In the genomic region with DNA sequence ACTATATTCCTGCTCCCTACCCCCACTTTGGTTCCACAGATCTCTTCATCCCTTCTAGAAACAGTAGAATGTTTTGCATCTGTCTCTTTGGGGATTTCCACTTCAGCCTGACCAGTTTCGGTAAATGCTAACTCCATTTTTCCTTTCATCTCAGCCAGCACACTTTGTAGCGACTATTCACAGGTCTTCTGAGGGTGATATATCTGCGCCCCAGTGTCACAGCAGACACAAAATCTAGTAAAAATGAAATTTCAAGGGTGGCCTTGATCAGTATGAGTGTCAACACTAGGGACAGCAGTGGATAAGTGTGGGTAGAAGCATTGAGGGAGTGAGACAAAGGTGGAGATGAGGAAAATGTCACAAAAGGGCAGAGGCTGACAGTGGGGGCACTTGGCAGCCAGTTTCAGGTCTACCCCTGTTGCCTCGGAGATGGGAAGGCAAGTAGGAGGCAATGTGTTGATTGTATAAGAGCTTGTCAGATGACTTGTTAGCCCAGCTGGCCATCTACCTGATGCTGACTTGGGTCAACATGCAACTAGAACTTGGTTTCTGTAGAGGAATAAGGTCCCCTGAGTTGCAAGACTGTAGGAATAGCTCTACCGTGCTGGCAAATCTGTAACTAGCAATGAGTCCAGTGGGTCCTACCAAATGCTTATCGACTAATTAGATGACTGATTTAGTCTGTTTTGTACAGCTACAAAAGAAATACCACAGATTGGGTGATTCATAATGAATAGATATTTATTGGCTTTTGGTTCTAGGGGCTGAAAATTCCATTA, we compare ENCODE assay signal across 8 cellular contexts.
DNase-seq lines count a peak whose midpoint lies in the region; ATAC-seq and FAIRE-seq lines count a peak whose summit lies in the region.

No MANE protein-coding gene starts in this region.

- peak; percentile 34 for ATAC-seq in HG03066 (IDR thresholded peaks at IDR 0.05; ENCODE audit: low read depth, unreplicated experiment)
- ATAC-seq in activated T-helper 17 cell treated with anti-CD3 and anti-CD28 coated beads, Interleukin-2, amount 50 U/mL, for 72 hours (replicated peaks): peak; percentile 78
- peak; percentile 74 for ATAC-seq in stimulated activated naive CD8-positive, alpha-beta T cell treated with anti-CD3 and anti-CD28 coated beads, Interleukin-15, amount 100 ng/mL, for 72 hours
- no peak for ATAC-seq in left lobe of liver

- peak overlapping the region; percentile 59 for H3K4me3 Mint-ChIP-seq in activated T-helper 17 cell treated with anti-CD3 and anti-CD28 coated beads, Interleukin-2, amount 50 U/mL, for 72 hours
- H3K4me3 Mint-ChIP-seq in stimulated activated naive CD8-positive, alpha-beta T cell treated with anti-CD3 and anti-CD28 coated beads, Interleukin-15, amount 100 ng/mL, for 72 hours: peak overlapping the region; percentile 63 to 82

- no peaks in the 10 kb centered on the region for H3K36me3 Mint-ChIP-seq in activated T-helper 17 cell treated with anti-CD3 and anti-CD28 coated beads, Interleukin-2, amount 50 U/mL, for 72 hours (ENCODE audit: low read depth)

- H3K27me3 Mint-ChIP-seq in activated T-helper 17 cell treated with anti-CD3 and anti-CD28 coated beads, Interleukin-2, amount 50 U/mL, for 72 hours: no peaks in the 10 kb centered on the region
- H3K27me3 Mint-ChIP-seq in stimulated activated naive CD8-positive, alpha-beta T cell treated with anti-CD3 and anti-CD28 coated beads, Interleukin-15, amount 100 ng/mL, for 72 hours: no peaks in the 10 kb centered on the region

- peaks cover 40% of the 10 kb centered on the region for H3K4me1 Mint-ChIP-seq in activated T-helper 17 cell treated with anti-CD3 and anti-CD28 coated beads, Interleukin-2, amount 50 U/mL, for 72 hours
- H3K4me1 Mint-ChIP-seq in stimulated activated naive CD8-positive, alpha-beta T cell treated with anti-CD3 and anti-CD28 coated beads, Interleukin-15, amount 100 ng/mL, for 72 hours: peaks cover 76% of the 10 kb centered on the region

- no peaks in the 10 kb centered on the region for H3K9me3 Mint-ChIP-seq in activated T-helper 17 cell treated with anti-CD3 and anti-CD28 coated beads, Interleukin-2, amount 50 U/mL, for 72 hours
- H3K9me3 Mint-ChIP-seq in stimulated activated naive CD8-positive, alpha-beta T cell treated with anti-CD3 and anti-CD28 coated beads, Interleukin-15, amount 100 ng/mL, for 72 hours: peaks cover 6 to 8% of the 10 kb centered on the region in 2 donors

- peak overlapping the region; percentile 87 for H3K27ac Mint-ChIP-seq in activated T-helper 17 cell treated with anti-CD3 and anti-CD28 coated beads, Interleukin-2, amount 50 U/mL, for 72 hours
- H3K27ac Mint-ChIP-seq in stimulated activated naive CD8-positive, alpha-beta T cell treated with anti-CD3 and anti-CD28 coated beads, Interleukin-15, amount 100 ng/mL, for 72 hours: peak overlapping the region; percentile 96 to 97

- no peak for FAIRE-seq in RCC 7860 (lab: Jason Lieb, UNC)

- peak; percentile 16 for DNase-seq in activated gamma-delta T cell treated with anti-CD3 and anti-CD28 coated beads, Interleukin-2, amount 50 U/mL, for 16 hours (ENCODE audit: low read depth)
- no peak for DNase-seq in activated gamma-delta T cell (lab: John Stamatoyannopoulos, UW)
- peak; percentile 62 to 64 for DNase-seq in stimulated activated naive CD8-positive, alpha-beta T cell treated with anti-CD3 and anti-CD28 coated beads, Interleukin-15, amount 100 ng/mL, for 72 hours
- no peak for DNase-seq in left lobe of liver (ENCODE audit: low spot score)
- DNase-seq in SKM-1 treated with dmso at 0.1 percent for 144 hours (lab: John Stamatoyannopoulos, UW; ENCODE audit: unreplicated experiment): no peak
- DNase-seq in RCC 7860 (ENCODE audit: low spot score): no peak

Comparison
In these comparisons a context has a peak if more than half of its experiments do, and no peak if none do; other contexts are left out.
1. DNase-seq: peak in activated gamma-delta T cell treated with anti-CD3 and anti-CD28 coated beads, Interleukin-2, amount 50 U/mL, for 16 hours (single experiment) and stimulated activated naive CD8-positive, alpha-beta T cell treated with anti-CD3 and anti-CD28 coated beads, Interleukin-15, amount 100 ng/mL, for 72 hours (2 of 2); none in activated gamma-delta T cell (single experiment), left lobe of liver (single experiment), SKM-1 treated with dmso at 0.1 percent for 144 hours (single experiment) and RCC 7860 (single experiment).